In genomic region chr9:129487658-129488483, GRCh38 we compare ENCODE assay signal across 1 cellular context.
TF ChIP-seq lines count a peak whose summit lies in the region.

No MANE protein-coding gene starts in this region.

TF ChIP-seq in HepG2, 621 proteins besides CTCF, POLR2A, EP300 and RAD21 (continued from another document and continues in another):
- TF ChIP-seq, protein P1, sequence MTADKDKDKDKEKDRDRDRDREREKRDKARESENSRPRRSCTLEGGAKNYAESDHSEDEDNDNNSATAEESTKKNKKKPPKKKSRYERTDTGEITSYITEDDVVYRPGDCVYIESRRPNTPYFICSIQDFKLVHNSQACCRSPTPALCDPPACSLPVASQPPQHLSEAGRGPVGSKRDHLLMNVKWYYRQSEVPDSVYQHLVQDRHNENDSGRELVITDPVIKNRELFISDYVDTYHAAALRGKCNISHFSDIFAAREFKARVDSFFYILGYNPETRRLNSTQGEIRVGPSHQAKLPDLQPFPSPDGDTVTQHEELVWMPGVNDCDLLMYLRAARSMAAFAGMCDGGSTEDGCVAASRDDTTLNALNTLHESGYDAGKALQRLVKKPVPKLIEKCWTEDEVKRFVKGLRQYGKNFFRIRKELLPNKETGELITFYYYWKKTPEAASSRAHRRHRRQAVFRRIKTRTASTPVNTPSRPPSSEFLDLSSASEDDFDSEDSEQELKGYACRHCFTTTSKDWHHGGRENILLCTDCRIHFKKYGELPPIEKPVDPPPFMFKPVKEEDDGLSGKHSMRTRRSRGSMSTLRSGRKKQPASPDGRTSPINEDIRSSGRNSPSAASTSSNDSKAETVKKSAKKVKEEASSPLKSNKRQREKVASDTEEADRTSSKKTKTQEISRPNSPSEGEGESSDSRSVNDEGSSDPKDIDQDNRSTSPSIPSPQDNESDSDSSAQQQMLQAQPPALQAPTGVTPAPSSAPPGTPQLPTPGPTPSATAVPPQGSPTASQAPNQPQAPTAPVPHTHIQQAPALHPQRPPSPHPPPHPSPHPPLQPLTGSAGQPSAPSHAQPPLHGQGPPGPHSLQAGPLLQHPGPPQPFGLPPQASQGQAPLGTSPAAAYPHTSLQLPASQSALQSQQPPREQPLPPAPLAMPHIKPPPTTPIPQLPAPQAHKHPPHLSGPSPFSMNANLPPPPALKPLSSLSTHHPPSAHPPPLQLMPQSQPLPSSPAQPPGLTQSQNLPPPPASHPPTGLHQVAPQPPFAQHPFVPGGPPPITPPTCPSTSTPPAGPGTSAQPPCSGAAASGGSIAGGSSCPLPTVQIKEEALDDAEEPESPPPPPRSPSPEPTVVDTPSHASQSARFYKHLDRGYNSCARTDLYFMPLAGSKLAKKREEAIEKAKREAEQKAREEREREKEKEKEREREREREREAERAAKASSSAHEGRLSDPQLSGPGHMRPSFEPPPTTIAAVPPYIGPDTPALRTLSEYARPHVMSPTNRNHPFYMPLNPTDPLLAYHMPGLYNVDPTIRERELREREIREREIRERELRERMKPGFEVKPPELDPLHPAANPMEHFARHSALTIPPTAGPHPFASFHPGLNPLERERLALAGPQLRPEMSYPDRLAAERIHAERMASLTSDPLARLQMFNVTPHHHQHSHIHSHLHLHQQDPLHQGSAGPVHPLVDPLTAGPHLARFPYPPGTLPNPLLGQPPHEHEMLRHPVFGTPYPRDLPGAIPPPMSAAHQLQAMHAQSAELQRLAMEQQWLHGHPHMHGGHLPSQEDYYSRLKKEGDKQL (CRISPR knock-in tag; IDR thresholded peaks at IDR 0.05; ENCODE audit: low read depth), result no peak
- no peak; the same call in 1 of the 2 replicates for TF ChIP-seq MXD1 (CRISPR knock-in tag; IDR thresholded peaks at IDR 0.05)
- TF ChIP-seq ZNF550 (CRISPR knock-in tag; IDR thresholded peaks at IDR 0.05; ENCODE audit: borderline replicate concordance), result no peak
- TF ChIP-seq ELF3 (CRISPR knock-in tag; IDR thresholded peaks at IDR 0.05), result no peak
- TF ChIP-seq, protein P2, sequence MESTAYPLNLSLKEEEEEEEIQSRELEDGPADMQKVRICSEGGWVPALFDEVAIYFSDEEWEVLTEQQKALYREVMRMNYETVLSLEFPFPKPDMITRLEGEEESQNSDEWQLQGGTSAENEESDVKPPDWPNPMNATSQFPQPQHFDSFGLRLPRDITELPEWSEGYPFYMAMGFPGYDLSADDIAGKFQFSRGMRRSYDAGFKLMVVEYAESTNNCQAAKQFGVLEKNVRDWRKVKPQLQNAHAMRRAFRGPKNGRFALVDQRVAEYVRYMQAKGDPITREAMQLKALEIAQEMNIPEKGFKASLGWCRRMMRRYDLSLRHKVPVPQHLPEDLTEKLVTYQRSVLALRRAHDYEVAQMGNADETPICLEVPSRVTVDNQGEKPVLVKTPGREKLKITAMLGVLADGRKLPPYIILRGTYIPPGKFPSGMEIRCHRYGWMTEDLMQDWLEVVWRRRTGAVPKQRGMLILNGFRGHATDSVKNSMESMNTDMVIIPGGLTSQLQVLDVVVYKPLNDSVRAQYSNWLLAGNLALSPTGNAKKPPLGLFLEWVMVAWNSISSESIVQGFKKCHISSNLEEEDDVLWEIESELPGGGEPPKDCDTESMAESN (CRISPR knock-in tag; conservative IDR thresholded peaks at IDR 0.05), result peak; percentile 8; the same call in 1 of the 2 replicates
- no peak for TF ChIP-seq ZNF775 (CRISPR knock-in tag; IDR thresholded peaks at IDR 0.05; ENCODE audit: borderline replicate concordance)
- TF ChIP-seq ZNF788 (CRISPR knock-in tag; IDR thresholded peaks at IDR 0.05; ENCODE audit: borderline replicate concordance), result peak; percentile 37; the same call in 1 of the 2 replicates
- no peak for TF ChIP-seq ZNF180 (CRISPR knock-in tag; IDR thresholded peaks at IDR 0.05; ENCODE audit: borderline replicate concordance, low read depth)
- TF ChIP-seq KMT2B (CRISPR knock-in tag; IDR thresholded peaks at IDR 0.05), result no peak
- no peak for TF ChIP-seq ZNF570 (CRISPR knock-in tag; IDR thresholded peaks at IDR 0.05; ENCODE audit: borderline replicate concordance)
- TF ChIP-seq ELK4 (CRISPR knock-in tag; IDR thresholded peaks at IDR 0.05; ENCODE audit: borderline replicate concordance), result no peak
- no peak for TF ChIP-seq GPN1 (CRISPR knock-in tag; IDR thresholded peaks at IDR 0.05; ENCODE audit: borderline replicate concordance)
- no peak for TF ChIP-seq PHB2 (IDR thresholded peaks at IDR 0.05; ENCODE audit: partially characterized antibody)
- TF ChIP-seq SKI (IDR thresholded peaks at IDR 0.05; ENCODE audit: partially characterized antibody), result no peak
- no peak for TF ChIP-seq CAMTA2 (CRISPR knock-in tag; IDR thresholded peaks at IDR 0.05; ENCODE audit: borderline replicate concordance)
- no peak for TF ChIP-seq TSC22D2 (CRISPR knock-in tag; IDR thresholded peaks at IDR 0.05; ENCODE audit: borderline replicate concordance)
- 0 out of 2 replicates have a peak, but pooled peaks have one; percentile 2 for TF ChIP-seq ZNF234 (CRISPR knock-in tag; conservative IDR thresholded peaks at IDR 0.05)
- no peak for TF ChIP-seq GMEB1 (CRISPR knock-in tag; IDR thresholded peaks at IDR 0.05; ENCODE audit: borderline replicate concordance)
- TF ChIP-seq IRF1 (CRISPR knock-in tag; IDR thresholded peaks at IDR 0.05; ENCODE audit: low read depth), result no peak
- TF ChIP-seq BRD4 (CRISPR knock-in tag; IDR thresholded peaks at IDR 0.05), result no peak
- TF ChIP-seq CREBL2 (CRISPR knock-in tag; IDR thresholded peaks at IDR 0.05; ENCODE audit: borderline replicate concordance), result no peak
- no peak for TF ChIP-seq FOXA1 (IDR thresholded peaks at IDR 0.05)
- TF ChIP-seq FOXA1 (CRISPR knock-in tag; IDR thresholded peaks at IDR 0.05), result no peak
- no peak for TF ChIP-seq SP2 (CRISPR knock-in tag; IDR thresholded peaks at IDR 0.05)
- TF ChIP-seq NR1H2 (CRISPR knock-in tag; IDR thresholded peaks at IDR 0.05; ENCODE audit: borderline replicate concordance, low read depth), result no peak
- TF ChIP-seq SYNCRIP (IDR thresholded peaks at IDR 0.05; ENCODE audit: insufficient read depth, low read depth, low read length), result no peak
- TF ChIP-seq, protein P3, sequence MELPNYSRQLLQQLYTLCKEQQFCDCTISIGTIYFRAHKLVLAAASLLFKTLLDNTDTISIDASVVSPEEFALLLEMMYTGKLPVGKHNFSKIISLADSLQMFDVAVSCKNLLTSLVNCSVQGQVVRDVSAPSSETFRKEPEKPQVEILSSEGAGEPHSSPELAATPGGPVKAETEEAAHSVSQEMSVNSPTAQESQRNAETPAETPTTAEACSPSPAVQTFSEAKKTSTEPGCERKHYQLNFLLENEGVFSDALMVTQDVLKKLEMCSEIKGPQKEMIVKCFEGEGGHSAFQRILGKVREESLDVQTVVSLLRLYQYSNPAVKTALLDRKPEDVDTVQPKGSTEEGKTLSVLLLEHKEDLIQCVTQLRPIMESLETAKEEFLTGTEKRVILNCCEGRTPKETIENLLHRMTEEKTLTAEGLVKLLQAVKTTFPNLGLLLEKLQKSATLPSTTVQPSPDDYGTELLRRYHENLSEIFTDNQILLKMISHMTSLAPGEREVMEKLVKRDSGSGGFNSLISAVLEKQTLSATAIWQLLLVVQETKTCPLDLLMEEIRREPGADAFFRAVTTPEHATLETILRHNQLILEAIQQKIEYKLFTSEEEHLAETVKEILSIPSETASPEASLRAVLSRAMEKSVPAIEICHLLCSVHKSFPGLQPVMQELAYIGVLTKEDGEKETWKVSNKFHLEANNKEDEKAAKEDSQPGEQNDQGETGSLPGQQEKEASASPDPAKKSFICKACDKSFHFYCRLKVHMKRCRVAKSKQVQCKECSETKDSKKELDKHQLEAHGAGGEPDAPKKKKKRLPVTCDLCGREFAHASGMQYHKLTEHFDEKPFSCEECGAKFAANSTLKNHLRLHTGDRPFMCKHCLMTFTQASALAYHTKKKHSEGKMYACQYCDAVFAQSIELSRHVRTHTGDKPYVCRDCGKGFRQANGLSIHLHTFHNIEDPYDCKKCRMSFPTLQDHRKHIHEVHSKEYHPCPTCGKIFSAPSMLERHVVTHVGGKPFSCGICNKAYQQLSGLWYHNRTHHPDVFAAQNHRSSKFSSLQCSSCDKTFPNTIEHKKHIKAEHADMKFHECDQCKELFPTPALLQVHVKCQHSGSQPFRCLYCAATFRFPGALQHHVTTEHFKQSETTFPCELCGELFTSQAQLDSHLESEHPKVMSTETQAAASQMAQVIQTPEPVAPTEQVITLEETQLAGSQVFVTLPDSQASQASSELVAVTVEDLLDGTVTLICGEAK (IDR thresholded peaks at IDR 0.05), result no peak
- TF ChIP-seq, protein P3 (CRISPR knock-in tag; IDR thresholded peaks at IDR 0.05), result no peak
- TF ChIP-seq, protein P4, sequence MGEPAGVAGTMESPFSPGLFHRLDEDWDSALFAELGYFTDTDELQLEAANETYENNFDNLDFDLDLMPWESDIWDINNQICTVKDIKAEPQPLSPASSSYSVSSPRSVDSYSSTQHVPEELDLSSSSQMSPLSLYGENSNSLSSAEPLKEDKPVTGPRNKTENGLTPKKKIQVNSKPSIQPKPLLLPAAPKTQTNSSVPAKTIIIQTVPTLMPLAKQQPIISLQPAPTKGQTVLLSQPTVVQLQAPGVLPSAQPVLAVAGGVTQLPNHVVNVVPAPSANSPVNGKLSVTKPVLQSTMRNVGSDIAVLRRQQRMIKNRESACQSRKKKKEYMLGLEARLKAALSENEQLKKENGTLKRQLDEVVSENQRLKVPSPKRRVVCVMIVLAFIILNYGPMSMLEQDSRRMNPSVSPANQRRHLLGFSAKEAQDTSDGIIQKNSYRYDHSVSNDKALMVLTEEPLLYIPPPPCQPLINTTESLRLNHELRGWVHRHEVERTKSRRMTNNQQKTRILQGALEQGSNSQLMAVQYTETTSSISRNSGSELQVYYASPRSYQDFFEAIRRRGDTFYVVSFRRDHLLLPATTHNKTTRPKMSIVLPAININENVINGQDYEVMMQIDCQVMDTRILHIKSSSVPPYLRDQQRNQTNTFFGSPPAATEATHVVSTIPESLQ (CRISPR knock-in tag; conservative IDR thresholded peaks at IDR 0.05), result no peak
- TF ChIP-seq, protein P5, sequence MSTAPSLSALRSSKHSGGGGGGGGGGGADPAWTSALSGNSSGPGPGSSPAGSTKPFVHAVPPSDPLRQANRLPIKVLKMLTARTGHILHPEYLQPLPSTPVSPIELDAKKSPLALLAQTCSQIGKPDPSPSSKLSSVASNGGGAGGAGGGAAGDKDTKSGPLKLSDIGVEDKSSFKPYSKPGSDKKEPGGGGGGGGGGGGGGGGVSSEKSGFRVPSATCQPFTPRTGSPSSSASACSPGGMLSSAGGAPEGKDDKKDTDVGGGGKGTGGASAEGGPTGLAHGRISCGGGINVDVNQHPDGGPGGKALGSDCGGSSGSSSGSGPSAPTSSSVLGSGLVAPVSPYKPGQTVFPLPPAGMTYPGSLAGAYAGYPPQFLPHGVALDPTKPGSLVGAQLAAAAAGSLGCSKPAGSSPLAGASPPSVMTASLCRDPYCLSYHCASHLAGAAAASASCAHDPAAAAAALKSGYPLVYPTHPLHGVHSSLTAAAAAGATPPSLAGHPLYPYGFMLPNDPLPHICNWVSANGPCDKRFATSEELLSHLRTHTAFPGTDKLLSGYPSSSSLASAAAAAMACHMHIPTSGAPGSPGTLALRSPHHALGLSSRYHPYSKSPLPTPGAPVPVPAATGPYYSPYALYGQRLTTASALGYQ (CRISPR knock-in tag; IDR thresholded peaks at IDR 0.05), result no peak
